ENCODE assay signal across 10 cellular contexts in genomic region chr6:139473239-139473701, GRCh38.
DNase-seq lines count a peak whose midpoint lies in the region; ATAC-seq, FAIRE-seq and TF ChIP-seq lines count a peak whose summit lies in the region.
"Had no signal": no experiment of that assay in that cellular context is flagged by ENCODE, and none has a peak within 500 bp of the region (broad histone marks: within the 10 kb centered on the region; RNA-seq: fewer than 3 reads in every experiment).

No MANE protein-coding gene starts in this region.

- H3K4me1 Mint-ChIP-seq in activated naive CD8-positive, alpha-beta T cell treated with anti-CD3 and anti-CD28 coated beads, Interleukin-2, amount 50 U/mL, for 24 hours: no peaks in the 10 kb centered on the region
- H3K4me1 Mint-ChIP-seq: stimulated activated naive CD8-positive, alpha-beta T cell treated with anti-CD3 and anti-CD28 coated beads, Interleukin-15, amount 100 ng/mL, for 72 hours had no signal

- H4K20me1 ChIP-seq in K562 (replicated peaks; ENCODE audit: control insufficient read depth, insufficient read depth, low read length): no peaks in the 10 kb centered on the region

- H3K36me3 Mint-ChIP-seq in activated naive CD8-positive, alpha-beta T cell treated with anti-CD3 and anti-CD28 coated beads, Interleukin-2, amount 50 U/mL, for 24 hours (ENCODE audit: low read depth): no peaks in the 10 kb centered on the region

- TF ChIP-seq CTCF in K562 (IDR thresholded peaks at IDR 0.05 in 2 of 3, conservative IDR thresholded peaks at IDR 0.05 in 1 of 3; ENCODE audit: insufficient read depth in 2 of 3, low read depth in 1 of 3, low read length in 3 of 3) (no peak), kidney (IDR thresholded peaks at IDR 0.05; ENCODE audit: borderline replicate concordance, extremely low read depth, insufficient read depth) (no peak)

- no peak for TF ChIP-seq POLR2A in K562 (conservative IDR thresholded peaks at IDR 0.05)

- no peak for TF ChIP-seq EP300 in K562 (IDR thresholded peaks at IDR 0.05; ENCODE audit: low read length)

- in situ Hi-C loops in K562 (cut with MboI): no loop called here

- H3K36me3 ChIP-seq in K562 (ENCODE audit: control insufficient read depth, insufficient read depth, low read length): no peaks in the 10 kb centered on the region
- H3K36me3 ChIP-seq in kidney (ENCODE audit: control insufficient read depth in 1 of 2, insufficient read depth in 2 of 2, low read length in 2 of 2): no peaks in the 10 kb centered on the region
- no peaks in the 10 kb centered on the region for H3K36me3 ChIP-seq in stomach smooth muscle (ENCODE audit: control insufficient read depth in 2 of 2, insufficient read depth in 2 of 2, low read length in 2 of 2)

- ATAC-seq in K562 (peak; percentile 51), GM21528 (IDR thresholded peaks at IDR 0.05; ENCODE audit: low FRiP score, unreplicated experiment) (no peak)
- no peak for ATAC-seq in activated naive CD8-positive, alpha-beta T cell treated with anti-CD3 and anti-CD28 coated beads, Interleukin-2, amount 50 U/mL, for 24 hours
- ATAC-seq: stimulated activated naive CD8-positive, alpha-beta T cell treated with anti-CD3 and anti-CD28 coated beads, Interleukin-15, amount 100 ng/mL, for 72 hours had no signal

- peak overlapping the region; percentile 21; the same call in 1 of the 2 replicates for H3K4me2 ChIP-seq in K562 (ENCODE audit: insufficient read depth, low read length)

- POLR2A ChIA-PET in K562 (lab: Yijun Ruan, JAX): interaction anchor here (0.7 to 3.5 kb wide), 2 partner anchors 34 to 98 kb away, joined by 4 to 17 read pairs; partner anchors contain the start of gene CITED2

- intact Hi-C loops in K562 (cut with micrococcal nuclease) (no loop called here), kidney (cut with DNase I) (no loop called here)

- peaks cover 14 to 34% of the 10 kb centered on the region in 2 experiments for H3K4me1 ChIP-seq in K562 (replicated peaks in 1 of 2; ENCODE audit: control insufficient read depth in 2 of 2, insufficient read depth in 2 of 2, low read length in 2 of 2)
- H3K4me1 ChIP-seq in kidney (ENCODE audit: control insufficient read depth in 1 of 2, insufficient read depth in 1 of 2, low read depth in 1 of 2, low read length in 2 of 2): peaks cover 12 to 19% of the 10 kb centered on the region in 2 donors
- H3K4me1 ChIP-seq in stomach smooth muscle (ENCODE audit: control insufficient read depth, insufficient read depth, low read length): peaks cover 15% of the 10 kb centered on the region

- CTCF ChIA-PET in K562 (lab: Yijun Ruan, JAX; ENCODE audit: low intra/inter-chr PET ratio): no interaction called here

- H3K27ac Mint-ChIP-seq in activated naive CD8-positive, alpha-beta T cell treated with anti-CD3 and anti-CD28 coated beads, Interleukin-2, amount 50 U/mL, for 24 hours: no peak overlapping the region
- H3K27ac Mint-ChIP-seq: stimulated activated naive CD8-positive, alpha-beta T cell treated with anti-CD3 and anti-CD28 coated beads, Interleukin-15, amount 100 ng/mL, for 72 hours had no signal

- no peaks in the 10 kb centered on the region for H3K27me3 ChIP-seq in K562 (ENCODE audit: control insufficient read depth in 2 of 2, insufficient read depth in 2 of 2, low read length in 2 of 2)
- no peaks in the 10 kb centered on the region for H3K27me3 ChIP-seq in stomach smooth muscle (ENCODE audit: control insufficient read depth in 1 of 2, insufficient read depth in 2 of 2, low read length in 2 of 2)

- no peak overlapping the region for H3K4me3 Mint-ChIP-seq in activated naive CD8-positive, alpha-beta T cell treated with anti-CD3 and anti-CD28 coated beads, Interleukin-2, amount 50 U/mL, for 24 hours
- H3K4me3 Mint-ChIP-seq: stimulated activated naive CD8-positive, alpha-beta T cell treated with anti-CD3 and anti-CD28 coated beads, Interleukin-15, amount 100 ng/mL, for 72 hours had no signal

- H3K9me3 Mint-ChIP-seq in activated naive CD8-positive, alpha-beta T cell treated with anti-CD3 and anti-CD28 coated beads, Interleukin-2, amount 50 U/mL, for 24 hours: no peaks in the 10 kb centered on the region
- H3K9me3 Mint-ChIP-seq: stimulated activated naive CD8-positive, alpha-beta T cell treated with anti-CD3 and anti-CD28 coated beads, Interleukin-15, amount 100 ng/mL, for 72 hours had no signal

- H3K9me1 ChIP-seq in K562 (ENCODE audit: control insufficient read depth, insufficient read depth, low read length): no peaks in the 10 kb centered on the region

- 61% methylated on average over 13 of the region's 13 CpGs for WGBS in K562 (ENCODE audit: insufficient coverage, low coverage, missing lambda C conversion rate)

- H3K9me3 ChIP-seq in K562 (replicated peaks; ENCODE audit: control insufficient read depth, insufficient read depth, low read depth, low read length) (no peaks in the 10 kb centered on the region), kidney (ENCODE audit: control insufficient read depth in 1 of 2, low read length in 2 of 2) (no peaks in the 10 kb centered on the region), stomach smooth muscle (ENCODE audit: control insufficient read depth in 2 of 2, low read length in 2 of 2) (no peaks in the 10 kb centered on the region)

- TF ChIP-seq RAD21 in K562 (CRISPR knock-in tag; conservative IDR thresholded peaks at IDR 0.05 in 1 of 2, IDR thresholded peaks at IDR 0.05 in 1 of 2): no peak; a peak in 1 of 4 replicates

- H3K27me3 Mint-ChIP-seq in activated naive CD8-positive, alpha-beta T cell treated with anti-CD3 and anti-CD28 coated beads, Interleukin-2, amount 50 U/mL, for 24 hours: no peaks in the 10 kb centered on the region
- H3K27me3 Mint-ChIP-seq: stimulated activated naive CD8-positive, alpha-beta T cell treated with anti-CD3 and anti-CD28 coated beads, Interleukin-15, amount 100 ng/mL, for 72 hours had no signal

- no TSS peak for BruUV-seq in K562 (replicated peaks; lab: Mats Ljungman, UMichigan)

- H3K27ac ChIP-seq in K562 (ENCODE audit: extremely low read depth, low read depth, low read length) (no peak overlapping the region), kidney (ENCODE audit: low read depth in 2 of 2, low read length in 2 of 2) (peak overlapping the region; percentile 63 to 69), stomach smooth muscle (ENCODE audit: low read length) (peak overlapping the region; percentile 66)

- no peak for FAIRE-seq in K562 (lab: Jason Lieb, UNC)
- FAIRE-seq in kidney (lab: Jason Lieb, UNC): no peak

- peak overlapping the region; percentile 99 for H2AFZ ChIP-seq in K562 (ENCODE audit: low read depth, low read length)

- DNase-seq in NCI-H1694 (lab: John Stamatoyannopoulos, UW) (peak; percentile 11), K562 (ENCODE audit: extremely low read depth in 1 of 4, low spot score in 3 of 4) (no peak), kidney (peak; percentile 74), midbrain (lab: John Stamatoyannopoulos, UW) (no peak)
- no peak for DNase-seq in activated naive CD8-positive, alpha-beta T cell treated with anti-CD3 and anti-CD28 coated beads, Interleukin-2, amount 50 U/mL, for 24 hours
- no peak for DNase-seq in central memory CD4-positive, alpha-beta T cell
- DNase-seq: activated naive CD4-positive, alpha-beta T cell; stimulated activated naive CD8-positive, alpha-beta T cell treated with anti-CD3 and anti-CD28 coated beads, Interleukin-15, amount 100 ng/mL, for 72 hours had no signal

- no peaks in the 10 kb centered on the region for H3K79me2 ChIP-seq in K562 (ENCODE audit: control insufficient read depth, insufficient read depth, low read length)

- peak overlapping the region in 1 of 2 experiments; percentile 6; a peak in 1 of 4 replicates for H3K9ac ChIP-seq in K562 (ENCODE audit: insufficient read depth in 1 of 2, low read depth in 2 of 2, low read length in 2 of 2)
- H3K9ac ChIP-seq in kidney (ENCODE audit: low read length in 2 of 2): peak overlapping the region in 1 of 2 donors; percentile 32
- peak overlapping the region; percentile 22 to 39 for H3K9ac ChIP-seq in stomach smooth muscle (ENCODE audit: low read length in 2 of 2)

- no peak overlapping the region for H3K4me3 ChIP-seq in K562
- peak overlapping the region; percentile 30 to 49 for H3K4me3 ChIP-seq in kidney (ENCODE audit: low read length in 2 of 2)
- H3K4me3 ChIP-seq in stomach smooth muscle (ENCODE audit: low read length in 2 of 2): peak overlapping the region; percentile 18 to 56

TF ChIP-seq in K562, 482 proteins besides CTCF, POLR2A, EP300 and RAD21 (continues in another document):
- TF ChIP-seq SMARCE1 (IDR thresholded peaks at IDR 0.05): no peak
- TF ChIP-seq ZEB2 (IDR thresholded peaks at IDR 0.05): no peak
- TF ChIP-seq XRCC4 (IDR thresholded peaks at IDR 0.05; ENCODE audit: extremely low read depth, insufficient read depth, insufficient read length): no peak
- no peak for TF ChIP-seq KAT8 (IDR thresholded peaks at IDR 0.05; ENCODE audit: low read depth)
- no peak for TF ChIP-seq YBX1 (IDR thresholded peaks at IDR 0.05)
- TF ChIP-seq ZKSCAN1 (IDR thresholded peaks at IDR 0.05; ENCODE audit: low read depth, low read length): no peak
- no peak for TF ChIP-seq ARHGAP35 (IDR thresholded peaks at IDR 0.05; ENCODE audit: partially characterized antibody)
- peak; percentile 34; the same call in 1 of the 2 replicates for TF ChIP-seq CXXC5 (CRISPR knock-in tag; IDR thresholded peaks at IDR 0.05)
- 0 out of 2 replicates have a peak, but pooled peaks have one; percentile 20 for TF ChIP-seq GATAD2A (IDR thresholded peaks at IDR 0.05)
- no peak for TF ChIP-seq HNRNPK (IDR thresholded peaks at IDR 0.05; ENCODE audit: low read depth, low read length, poor library complexity, severe bottlenecking)
- no peak for TF ChIP-seq PHB2 (IDR thresholded peaks at IDR 0.05; ENCODE audit: low read depth)
- TF ChIP-seq THRAP3 (IDR thresholded peaks at IDR 0.05; ENCODE audit: borderline replicate concordance): no peak

Comparison
In these comparisons a context has a peak if more than half of its experiments do, and no peak if none do; other contexts are left out.
1. DNase-seq: peak in NCI-H1694 (single experiment) and kidney (single experiment); none in K562 (0 of 4), activated naive CD8-positive, alpha-beta T cell treated with anti-CD3 and anti-CD28 coated beads, Interleukin-2, amount 50 U/mL, for 24 hours (single experiment), central memory CD4-positive, alpha-beta T cell (single experiment) and midbrain (single experiment).